In the genomic region with DNA sequence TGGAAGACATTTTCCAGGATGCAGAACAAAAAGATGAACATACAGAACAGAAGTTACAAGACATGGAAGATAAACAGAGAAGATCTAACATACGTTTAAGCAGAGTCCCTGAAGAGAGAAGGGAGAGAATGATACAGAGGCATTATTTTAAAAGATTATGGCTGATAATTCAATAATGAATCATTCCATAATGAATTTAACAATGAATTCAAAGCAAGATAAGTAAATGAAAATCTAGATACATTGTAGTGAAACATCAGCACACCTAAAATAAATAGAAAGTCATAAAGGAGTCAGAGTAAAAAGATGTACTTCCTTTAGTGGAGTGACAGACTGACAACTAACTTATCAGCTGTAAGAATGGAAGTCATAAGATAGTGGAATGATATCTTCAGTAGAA, we compare ENCODE assay signal across 40 cellular contexts. TPM values are rescaled to one million over a fixed set of nuclear protein-coding genes. Genes with fewer than 3 reads are reported as not detected.
"Had no signal": no experiment of that assay in that cellular context is flagged by ENCODE, and none has a peak within 500 bp of the region (broad histone marks: within the 10 kb centered on the region; RNA-seq: fewer than 3 reads in every experiment).

No MANE protein-coding gene starts in this region.

- H3K4me3 Mint-ChIP-seq: activated naive CD4-positive, alpha-beta T cell treated with anti-CD3 and anti-CD28 coated beads for 36 hours; activated naive CD4-positive, alpha-beta T cell treated with anti-CD3 and anti-CD28 coated beads, Interleukin-2, amount 10 ng/mL, durations not matched to agents 7 days and 5 days; activated naive CD4-positive, alpha-beta T cell treated with anti-CD3 and anti-CD28 coated beads, Interleukin-2, amount 50 U/mL, for 24 hours; activated naive CD8-positive, alpha-beta T cell; activated naive CD8-positive, alpha-beta T cell treated with anti-CD3 and anti-CD28 coated beads for 36 hours; activated naive CD8-positive, alpha-beta T cell treated with anti-CD3 and anti-CD28 coated beads, Interleukin-2, amount 10 ng/mL, durations not matched to agents 7 days and 5 days; activated naive CD8-positive, alpha-beta T cell treated with anti-CD3 and anti-CD28 coated beads, Interleukin-2, amount 50 U/mL, for 24 hours; activated T-cell treated with anti-CD3 and anti-CD28 coated beads, Interleukin-2, amount 50 U/mL, for 24 hours; activated T-cell treated with anti-CD3 and anti-CD28 coated beads, Interleukin-2, amount 50 U/mL, for 4 hours; activated T-cell treated with anti-CD3 and anti-CD28 coated beads, Interleukin-2, amount 50 U/mL, for 72 hours; activated T-helper 1 cell treated with anti-CD3 and anti-CD28 coated beads, Interleukin-12 subunit alpha, Interleukin-12 subunit beta, Interleukin-2, Interleukin-4 antibody, amounts not matched to agents 30 ng/mL and 10 ng/mL and 1 ng/mL, durations not matched to agents 14 hours and 24 hours and 36 hours; activated T-helper 17 cell treated with anti-CD3 and anti-CD28 coated beads, Interleukin-2, amount 50 U/mL, for 72 hours; brain; central memory CD8-positive, alpha-beta T cell had no signal

- ATAC-seq: activated naive CD4-positive, alpha-beta T cell treated with anti-CD3 and anti-CD28 coated beads, Interleukin-2, amount 50 U/mL, for 72 hours; activated naive CD8-positive, alpha-beta T cell treated with anti-CD3 and anti-CD28 coated beads, Interleukin-2, amount 50 U/mL, for 24 hours; activated T-cell treated with anti-CD3 and anti-CD28 coated beads, Interleukin-2, amount 50 U/mL, for 4 hours; activated T-cell treated with anti-CD3 and anti-CD28 coated beads, Interleukin-2, amount 50 U/mL, for 72 hours; activated T-helper 17 cell treated with anti-CD3 and anti-CD28 coated beads, Interleukin-2, amount 50 U/mL, for 72 hours; body of pancreas had no signal

- H3K4me1 ChIP-seq: adrenal gland, ascending aorta, body of pancreas, breast epithelium had no signal

- H3K9me3 ChIP-seq: ascending aorta, body of pancreas had no signal

- H3K27ac ChIP-seq: adrenal gland, ascending aorta, body of pancreas, brain microvascular endothelial cell, breast epithelium, cardiac muscle cell had no signal

- H3K27me3 ChIP-seq: ascending aorta, body of pancreas, brain microvascular endothelial cell, breast epithelium, cardiac muscle cell had no signal

- H3K4me3 ChIP-seq: adrenal gland, ascending aorta, body of pancreas, breast epithelium, cardiac muscle cell had no signal

- FAIRE-seq: astrocyte, bronchial epithelial cell had no signal

- H3K4me1 Mint-ChIP-seq: activated naive CD4-positive, alpha-beta T cell treated with anti-CD3 and anti-CD28 coated beads, Interleukin-2, amount 10 ng/mL, durations not matched to agents 7 days and 5 days; activated naive CD4-positive, alpha-beta T cell treated with anti-CD3 and anti-CD28 coated beads, Interleukin-2, amount 50 U/mL, for 24 hours; activated naive CD8-positive, alpha-beta T cell treated with anti-CD3 and anti-CD28 coated beads for 36 hours; activated naive CD8-positive, alpha-beta T cell treated with anti-CD3 and anti-CD28 coated beads, Interleukin-2, amount 10 ng/mL, durations not matched to agents 7 days and 5 days; activated naive CD8-positive, alpha-beta T cell treated with anti-CD3 and anti-CD28 coated beads, Interleukin-2, amount 50 U/mL, for 24 hours; activated T-helper 17 cell treated with anti-CD3 and anti-CD28 coated beads, Interleukin-2, amount 50 U/mL, for 72 hours; brain; central memory CD8-positive, alpha-beta T cell had no signal

- H3K27ac Mint-ChIP-seq: activated naive CD4-positive, alpha-beta T cell treated with anti-CD3 and anti-CD28 coated beads for 36 hours; activated naive CD4-positive, alpha-beta T cell treated with anti-CD3 and anti-CD28 coated beads, Interleukin-2, amount 10 ng/mL, durations not matched to agents 7 days and 5 days; activated naive CD4-positive, alpha-beta T cell treated with anti-CD3 and anti-CD28 coated beads, Interleukin-2, amount 50 U/mL, for 24 hours; activated naive CD8-positive, alpha-beta T cell; activated naive CD8-positive, alpha-beta T cell treated with anti-CD3 and anti-CD28 coated beads for 36 hours; activated naive CD8-positive, alpha-beta T cell treated with anti-CD3 and anti-CD28 coated beads, Interleukin-2, amount 10 ng/mL, durations not matched to agents 7 days and 5 days; activated naive CD8-positive, alpha-beta T cell treated with anti-CD3 and anti-CD28 coated beads, Interleukin-2, amount 50 U/mL, for 24 hours; activated T-cell treated with anti-CD3 and anti-CD28 coated beads, Interleukin-2, amount 50 U/mL, for 24 hours; activated T-cell treated with anti-CD3 and anti-CD28 coated beads, Interleukin-2, amount 50 U/mL, for 72 hours; activated T-helper 1 cell treated with anti-CD3 and anti-CD28 coated beads, Interleukin-12 subunit alpha, Interleukin-12 subunit beta, Interleukin-2, Interleukin-4 antibody, amounts not matched to agents 30 ng/mL and 10 ng/mL and 1 ng/mL, durations not matched to agents 14 hours and 24 hours and 36 hours; activated T-helper 17 cell treated with anti-CD3 and anti-CD28 coated beads, Interleukin-2, amount 50 U/mL, for 72 hours; activated T-helper 2 cell treated with anti-CD3 and anti-CD28 coated beads, Interferon-gamma antibody, Interleukin-2, Interleukin-4, amounts not matched to agents 10 μg/mL and 5 μg/mL and 100 μg/mL, durations not matched to agents 14 hours and 24 hours and 36 hours; brain had no signal

- H3K36me3 Mint-ChIP-seq: activated naive CD4-positive, alpha-beta T cell treated with anti-CD3 and anti-CD28 coated beads, Interleukin-2, amount 10 ng/mL, durations not matched to agents 7 days and 5 days; activated naive CD8-positive, alpha-beta T cell treated with anti-CD3 and anti-CD28 coated beads for 36 hours; activated naive CD8-positive, alpha-beta T cell treated with anti-CD3 and anti-CD28 coated beads, Interleukin-2, amount 10 ng/mL, durations not matched to agents 7 days and 5 days; brain had no signal

- H3K36me3 ChIP-seq: adrenal gland, ascending aorta, brain microvascular endothelial cell, breast epithelium, cardiac muscle cell had no signal

- DNase-seq: activated effector memory CD4-positive, alpha-beta T cell treated with anti-CD3 and anti-CD28 coated beads, Interleukin-2, amount 50 U/mL, for 16 hours; activated effector memory CD4-positive, alpha-beta T cell treated with Interleukin-2 at 50 U/mL for 16 hours; activated gamma-delta T cell; activated gamma-delta T cell treated with Interleukin-2 at 50 U/mL for 16 hours; activated naive CD4-positive, alpha-beta T cell; activated naive CD4-positive, alpha-beta T cell treated with anti-CD3 and anti-CD28 coated beads for 36 hours; activated naive CD4-positive, alpha-beta T cell treated with anti-CD3 and anti-CD28 coated beads, Interleukin-2, amount 10 ng/mL, durations not matched to agents 7 days and 5 days; activated naive CD4-positive, alpha-beta T cell treated with anti-CD3 and anti-CD28 coated beads, Interleukin-2, amount 50 U/mL, for 16 hours; activated naive CD4-positive, alpha-beta T cell treated with Interleukin-2 at 50 U/mL for 16 hours; activated naive CD8-positive, alpha-beta T cell treated with anti-CD3 and anti-CD28 coated beads for 36 hours; activated naive CD8-positive, alpha-beta T cell treated with anti-CD3 and anti-CD28 coated beads, Interleukin-2, amount 10 ng/mL, durations not matched to agents 7 days and 5 days; activated naive CD8-positive, alpha-beta T cell treated with anti-CD3 and anti-CD28 coated beads, Interleukin-2, amount 50 U/mL, for 24 hours; activated T-cell treated with anti-CD3 and anti-CD28 coated beads, Interleukin-2, amount 50 U/mL, for 24 hours; activated T-cell treated with anti-CD3 and anti-CD28 coated beads, Interleukin-2, amount 50 U/mL, for 4 hours; activated T-cell treated with anti-CD3 and anti-CD28 coated beads, Interleukin-2, amount 50 U/mL, for 48 hours; activated T-cell treated with anti-CD3 and anti-CD28 coated beads, Interleukin-2, amount 50 U/mL, for 72 hours; adrenal gland; amniotic stem cell; amygdala; anterior cingulate cortex; aorta; body of pancreas; brain microvascular endothelial cell; caudate nucleus; central memory CD4-positive, alpha-beta T cell; cerebellar nuclear complex had no signal

- H3K9me3 Mint-ChIP-seq: activated naive CD4-positive, alpha-beta T cell treated with anti-CD3 and anti-CD28 coated beads, Interleukin-2, amount 10 ng/mL, durations not matched to agents 7 days and 5 days; activated naive CD8-positive, alpha-beta T cell treated with anti-CD3 and anti-CD28 coated beads, Interleukin-2, amount 10 ng/mL, durations not matched to agents 7 days and 5 days; activated T-cell treated with anti-CD3 and anti-CD28 coated beads, Interleukin-2, amount 50 U/mL, for 24 hours had no signal

RNA-seq across cellular contexts. Expression of gene PGPEP1L, which starts 30.1 kb away (rescaled TPM):
- total RNA-seq: activated naive CD4-positive, alpha-beta T cell treated with anti-CD3 and anti-CD28 coated beads for 36 hours; activated naive CD4-positive, alpha-beta T cell treated with anti-CD3 and anti-CD28 coated beads, Interleukin-2, amount 50 U/mL, for 72 hours; activated naive CD8-positive, alpha-beta T cell treated with anti-CD3 and anti-CD28 coated beads for 36 hours; activated naive CD8-positive, alpha-beta T cell treated with anti-CD3 and anti-CD28 coated beads, Interleukin-2, amount 10 ng/mL, durations not matched to agents 7 days and 5 days; activated T-cell treated with anti-CD3 and anti-CD28 coated beads, Interleukin-2, amount 50 U/mL, for 4 hours; activated T-cell treated with anti-CD3 and anti-CD28 coated beads, Interleukin-2, amount 50 U/mL, for 72 hours; activated T-helper 1 cell treated with anti-CD3 and anti-CD28 coated beads, Interleukin-12 subunit alpha, Interleukin-12 subunit beta, Interleukin-2, Interleukin-4 antibody, amounts not matched to agents 30 ng/mL and 10 ng/mL and 1 ng/mL, durations not matched to agents 14 hours and 24 hours and 36 hours; activated T-helper 17 cell treated with anti-CD3 and anti-CD28 coated beads, Interleukin-2, amount 50 U/mL, for 72 hours; activated T-helper 2 cell treated with anti-CD3 and anti-CD28 coated beads, Interferon-gamma antibody, Interleukin-2, Interleukin-4, amounts not matched to agents 10 μg/mL and 5 μg/mL and 100 μg/mL, durations not matched to agents 14 hours and 24 hours and 36 hours; adrenal gland; ascending aorta; astrocyte; body of pancreas; breast epithelium; bronchial epithelial cell; cardiac muscle cell; chondrocyte had no signal
- polyA plus RNA-seq: cardiac muscle cell had no signal
